Comparison of ENCODE assay signal across 25 cellular contexts in the genomic region with DNA sequence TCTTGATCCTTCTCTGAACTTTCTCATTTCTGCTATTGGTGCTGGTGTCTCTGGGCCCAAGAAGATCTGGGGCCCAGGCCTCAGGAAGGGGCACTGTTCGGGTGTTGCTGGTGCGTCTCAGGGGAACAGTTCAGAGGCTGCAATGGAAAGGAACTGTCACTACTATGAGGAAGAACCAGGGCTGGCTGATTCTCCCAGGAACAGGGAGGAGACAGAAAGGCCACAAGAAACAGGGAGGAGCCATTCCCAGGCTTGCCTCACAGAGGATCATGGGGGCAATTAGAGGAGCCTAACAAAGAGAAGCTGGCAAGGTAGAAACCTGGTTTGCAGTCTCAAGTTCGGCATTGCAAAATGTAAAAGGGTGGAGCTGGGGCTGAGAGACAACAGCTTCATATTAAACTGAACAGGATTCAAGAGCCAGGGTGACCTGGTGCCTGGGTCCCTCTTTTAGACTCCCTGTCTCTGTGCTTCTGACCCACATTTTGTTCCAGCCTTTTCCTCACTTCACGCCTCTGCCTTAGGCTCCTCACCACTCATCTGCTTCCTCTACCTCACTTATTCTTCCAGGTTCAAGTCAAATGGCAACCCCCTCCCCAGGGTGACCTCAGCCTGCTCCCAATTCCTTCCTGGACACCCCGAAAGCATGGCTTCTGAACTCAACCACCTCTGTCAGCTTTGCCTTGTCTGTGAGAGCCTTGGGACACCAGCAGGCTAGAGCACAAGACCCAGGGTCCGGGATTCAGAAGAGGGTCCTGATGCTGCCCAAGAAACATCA. TPM values are rescaled to one million over a fixed set of nuclear protein-coding genes. Genes with fewer than 3 reads are reported as not detected.
DNase-seq lines count a peak whose midpoint lies in the region; ATAC-seq and TF ChIP-seq lines count a peak whose summit lies in the region.
"Had no signal": no experiment of that assay in that cellular context is flagged by ENCODE, and none has a peak within 500 bp of the region (broad histone marks: within the 10 kb centered on the region; RNA-seq: fewer than 3 reads in every experiment).

No MANE protein-coding gene starts in this region.

- H3K36me3 ChIP-seq in upper lobe of right lung = no peaks in the 10 kb centered on the region
- H3K36me3 ChIP-seq: esophagus squamous epithelium, gastrocnemius medialis had no signal

- H3K27ac ChIP-seq in coronary artery = peak overlapping the region in 1 of 2 donors; percentile 31
- no peak overlapping the region for H3K27ac ChIP-seq in upper lobe of right lung
- H3K27ac ChIP-seq: esophagus squamous epithelium, gastrocnemius medialis, hepatocyte, PC-9 had no signal

- H3K9me3 ChIP-seq in upper lobe of right lung = no peaks in the 10 kb centered on the region
- H3K9me3 ChIP-seq: esophagus squamous epithelium, gastrocnemius medialis had no signal

- peak; percentile 44 to 51 for DNase-seq in Kasumi-1 (lab: John Stamatoyannopoulos, UW)
- DNase-seq in coronary artery (ENCODE audit: low spot score) = peak; percentile 36
- DNase-seq in medulla oblongata (ENCODE audit: extremely low spot score) = peak; percentile 15
- no peak for DNase-seq in upper lobe of right lung
- DNase-seq in NCI-H2171 treated with DMSO at 0.1 percent for 48 hours (lab: John Stamatoyannopoulos, UW) = no peak
- DNase-seq in AML-193 (lab: John Stamatoyannopoulos, UW) = no peak
- DNase-seq in GDM1 (lab: John Stamatoyannopoulos, UW) = no peak
- DNase-seq: activated CD4-positive, alpha-beta T cell treated with anti-CD3 and anti-CD28 coated beads, Interleukin-2, amount 10 ng/mL, durations not matched to agents 24 days and 14 days; activated naive CD4-positive, alpha-beta T cell treated with anti-CD3 and anti-CD28 coated beads, Interleukin-2, amount 10 ng/mL, durations not matched to agents 7 days and 5 days; cortex of kidney; esophagus squamous epithelium; H9; IMR-90; naive B cell; NCI-H1105; NCI-H187 treated with DMSO at 0.1 percent for 48 hours; NCI-H524 treated with DMSO at 0.1 percent for 48 hours; NK-92 treated with Interleukin-12 subunit alpha and Interleukin-12 subunit beta, amount 100 ng/mL, for 24 hours; nucleus accumbens; PC-9; SHP77; trophoblast cell had no signal

- ATAC-seq in upper lobe of right lung = peak; percentile 75
- ATAC-seq: CD8-positive, alpha-beta T cell had no signal

- intact Hi-C loops in upper lobe of right lung (cut with DNase I) = no loop called here

- no peak overlapping the region for H3K4me3 ChIP-seq in coronary artery
- H3K4me3 ChIP-seq in upper lobe of right lung = no peak overlapping the region
- H3K4me3 ChIP-seq: esophagus squamous epithelium, gastrocnemius medialis, hepatocyte, PC-9 had no signal

- no peaks in the 10 kb centered on the region for H3K27me3 ChIP-seq in upper lobe of right lung
- H3K27me3 ChIP-seq: esophagus squamous epithelium, gastrocnemius medialis, hepatocyte had no signal

- no peak for TF ChIP-seq CTCF in coronary artery (IDR thresholded peaks at IDR 0.05)
- no peak for TF ChIP-seq CTCF in upper lobe of right lung (IDR thresholded peaks at IDR 0.05)

- peaks cover 2% of the 10 kb centered on the region for H3K4me1 ChIP-seq in upper lobe of right lung
- H3K4me1 ChIP-seq: esophagus squamous epithelium had no signal

RNA-seq across cellular contexts. Expression of a gene that starts 58.4 kb away (rescaled TPM):
- 76.7 TPM for total RNA-seq in upper lobe of right lung
- total RNA-seq: PC-9 had no signal

Comparison
In these comparisons a context has a peak if more than half of its experiments do, and no peak if none do; other contexts are left out.
1. DNase-seq: peak in Kasumi-1 (2 of 2), coronary artery (single experiment) and medulla oblongata (single experiment); none in upper lobe of right lung (single experiment), NCI-H2171 treated with DMSO at 0.1 percent for 48 hours (single experiment), AML-193 (0 of 2) and GDM1 (single experiment).